In the genomic region with DNA sequence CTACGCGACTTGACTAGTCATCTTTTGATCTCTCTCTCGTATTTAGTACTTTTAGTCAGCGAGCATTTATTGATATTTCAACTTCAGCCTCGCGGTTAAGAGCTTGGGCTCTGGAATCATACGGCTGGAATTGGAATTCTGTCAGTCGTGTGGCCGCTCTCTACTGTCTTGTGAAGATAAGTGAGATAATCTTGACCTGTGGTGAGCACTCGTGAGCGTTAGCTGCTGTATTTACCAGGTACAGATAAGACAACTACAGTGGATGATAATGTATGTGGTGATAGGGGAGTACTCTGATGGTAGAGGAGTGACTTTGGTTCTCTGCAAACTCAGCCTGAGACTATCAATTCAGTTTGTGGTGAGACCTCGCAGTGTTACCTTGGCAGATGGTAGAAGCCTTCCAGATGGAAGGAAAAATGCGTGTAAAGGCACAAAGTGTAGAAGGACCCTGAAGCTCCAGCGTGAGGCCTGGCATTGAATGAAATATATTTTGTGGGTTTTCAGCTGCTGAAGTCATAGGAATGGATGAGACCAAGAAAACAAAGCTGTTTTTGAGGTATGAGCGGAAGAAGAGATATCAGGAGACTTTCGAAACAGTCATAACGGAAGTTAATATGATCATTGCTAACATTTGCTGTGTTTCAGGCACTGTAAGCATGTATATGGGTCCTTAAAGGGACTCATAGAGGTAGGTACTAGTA, we compare ENCODE assay signal across 8 cellular contexts. TPM values are rescaled to one million over a fixed set of nuclear protein-coding genes. Genes with fewer than 3 reads are reported as not detected.
DNase-seq lines count a peak whose midpoint lies in the region; ATAC-seq and TF ChIP-seq lines count a peak whose summit lies in the region.

No MANE protein-coding gene starts in this region.

- no peak for TF ChIP-seq POLR2A in suprapubic skin (IDR thresholded peaks at IDR 0.05)

- DNase-seq in GM12865 (ENCODE audit: low read depth): peak; percentile 76
- DNase-seq in activated T-cell treated with anti-CD3 and anti-CD28 coated beads, Interleukin-2, amount 50 U/mL, for 4 hours: no peak
- DNase-seq in iPS DF 6.9 (ENCODE audit: low read depth, low spot score): no peak
- DNase-seq in suprapubic skin (ENCODE audit: low spot score in 2 of 2): no peak
- no peak for DNase-seq in NCI-H1417 treated with DMSO at 0.1 percent for 48 hours (lab: John Stamatoyannopoulos, UW)
- DNase-seq in GDM1 (lab: John Stamatoyannopoulos, UW): no peak

- peak; percentile 26 for ATAC-seq in GM21619 (IDR thresholded peaks at IDR 0.05; ENCODE audit: unreplicated experiment)
- ATAC-seq in activated T-cell treated with anti-CD3 and anti-CD28 coated beads, Interleukin-2, amount 50 U/mL, for 4 hours: peak; percentile 36 to 39

- H3K4me1 ChIP-seq in KMS-11 (ENCODE audit: low read depth, poor library complexity, severe bottlenecking): peaks cover 32% of the 10 kb centered on the region
- H3K4me1 ChIP-seq in iPS DF 6.9 (ENCODE audit: control insufficient read depth, insufficient read depth, low read length): no peaks in the 10 kb centered on the region; the same call in 1 of the 2 replicates
- peaks cover 40% of the 10 kb centered on the region for H3K4me1 ChIP-seq in suprapubic skin

- no peaks in the 10 kb centered on the region for H3K36me3 ChIP-seq in KMS-11 (ENCODE audit: insufficient read depth)
- H3K36me3 ChIP-seq in iPS DF 6.9 (ENCODE audit: control insufficient read depth, insufficient read depth, low read length): no peaks in the 10 kb centered on the region
- H3K36me3 ChIP-seq in suprapubic skin: peaks cover 6% of the 10 kb centered on the region

- no peak overlapping the region for H3K4me3 Mint-ChIP-seq in activated T-cell treated with anti-CD3 and anti-CD28 coated beads, Interleukin-2, amount 50 U/mL, for 4 hours

- no peak for TF ChIP-seq CTCF in GM12865 (IDR thresholded peaks at IDR 0.05; ENCODE audit: insufficient read depth, low read depth, low read length, missing control alignments)
- no peak for TF ChIP-seq CTCF in KMS-11 (conservative IDR thresholded peaks at IDR 0.05; ENCODE audit: low read depth, low read length)
- TF ChIP-seq CTCF in suprapubic skin (IDR thresholded peaks at IDR 0.05): no peak

- TF ChIP-seq EP300 in suprapubic skin (IDR thresholded peaks at IDR 0.05): no peak

- peaks cover 56% of the 10 kb centered on the region for H3K4me1 Mint-ChIP-seq in activated T-cell treated with anti-CD3 and anti-CD28 coated beads, Interleukin-2, amount 50 U/mL, for 4 hours (ENCODE audit: low read depth)

- no peaks in the 10 kb centered on the region for H3K27me3 Mint-ChIP-seq in activated T-cell treated with anti-CD3 and anti-CD28 coated beads, Interleukin-2, amount 50 U/mL, for 4 hours (ENCODE audit: low read depth)

- H2AFZ ChIP-seq in KMS-11 (ENCODE audit: low read depth): peak overlapping the region; percentile 72; the same call in 1 of the 2 replicates

- H3K9me3 Mint-ChIP-seq in activated T-cell treated with anti-CD3 and anti-CD28 coated beads, Interleukin-2, amount 50 U/mL, for 4 hours: no peaks in the 10 kb centered on the region

- H3K36me3 Mint-ChIP-seq in activated T-cell treated with anti-CD3 and anti-CD28 coated beads, Interleukin-2, amount 50 U/mL, for 4 hours (ENCODE audit: insufficient read depth): peaks cover 10% of the 10 kb centered on the region

- H3K9ac ChIP-seq in KMS-11: peak overlapping the region; percentile 70

- H3K27me3 ChIP-seq in KMS-11 (ENCODE audit: insufficient read depth, low read depth): no peaks in the 10 kb centered on the region
- H3K27me3 ChIP-seq in iPS DF 6.9 (ENCODE audit: control insufficient read depth, insufficient read depth, low read length): no peaks in the 10 kb centered on the region
- H3K27me3 ChIP-seq in suprapubic skin: no peaks in the 10 kb centered on the region

- H3K4me2 ChIP-seq in KMS-11: peak overlapping the region; percentile 92

- peaks cover 70% of the 10 kb centered on the region for H3K79me2 ChIP-seq in KMS-11 (ENCODE audit: insufficient read depth, low read depth)

- no CpG with 5 or more reads among the region's 17 CpGs for WGBS in iPS DF 6.9 (ENCODE audit: insufficient coverage, insufficient read length)
- 14% methylated on average over 17 of the region's 17 CpGs for WGBS in suprapubic skin

- peak overlapping the region; percentile 78 for H3K27ac ChIP-seq in KMS-11
- no peak overlapping the region for H3K27ac ChIP-seq in iPS DF 6.9 (ENCODE audit: low read length)
- peak overlapping the region; percentile 96 for H3K27ac ChIP-seq in suprapubic skin

- peak overlapping the region; percentile 90 for H3K4me3 ChIP-seq in GM12865 (ENCODE audit: low read depth, low read length)
- no peak overlapping the region for H3K4me3 ChIP-seq in KMS-11 (IDR thresholded peaks at IDR 0.05; ENCODE audit: insufficient read depth, low read depth, low read length)
- peak overlapping the region; percentile 57; the same call in 1 of the 2 replicates for H3K4me3 ChIP-seq in iPS DF 6.9 (ENCODE audit: low read length)
- peak overlapping the region; percentile 70 for H3K4me3 ChIP-seq in suprapubic skin

- H3K9me3 ChIP-seq in iPS DF 6.9 (ENCODE audit: control insufficient read depth, insufficient read depth, low read length) (no peaks in the 10 kb centered on the region), suprapubic skin (no peaks in the 10 kb centered on the region)

- no peaks in the 10 kb centered on the region for H4K20me1 ChIP-seq in KMS-11 (ENCODE audit: insufficient read depth)

RNA-seq across cellular contexts. Expression of a gene that starts 0.7 kb away (rescaled TPM):
- 10 to 100 TPM; 21.0 to 26.8 (median 23.5) TPM for total RNA-seq in activated T-cell treated with anti-CD3 and anti-CD28 coated beads, Interleukin-2, amount 50 U/mL, for 4 hours
- 10 to 100 TPM; 17.5 to 76.4 (median 34.2) TPM for total RNA-seq in suprapubic skin

RNA-seq across cellular contexts. Expression of a gene that starts 1.2 kb away (rescaled TPM):
- total RNA-seq in activated T-cell treated with anti-CD3 and anti-CD28 coated beads, Interleukin-2, amount 50 U/mL, for 4 hours: 10 to 100 TPM; 23.2 to 24.7 (median 24.4) TPM
- total RNA-seq in suprapubic skin: 10 to 100 TPM; 14.0 to 30.6 (median 14.6) TPM
